ENCODE assay signal across 1 cellular context in the genomic region with DNA sequence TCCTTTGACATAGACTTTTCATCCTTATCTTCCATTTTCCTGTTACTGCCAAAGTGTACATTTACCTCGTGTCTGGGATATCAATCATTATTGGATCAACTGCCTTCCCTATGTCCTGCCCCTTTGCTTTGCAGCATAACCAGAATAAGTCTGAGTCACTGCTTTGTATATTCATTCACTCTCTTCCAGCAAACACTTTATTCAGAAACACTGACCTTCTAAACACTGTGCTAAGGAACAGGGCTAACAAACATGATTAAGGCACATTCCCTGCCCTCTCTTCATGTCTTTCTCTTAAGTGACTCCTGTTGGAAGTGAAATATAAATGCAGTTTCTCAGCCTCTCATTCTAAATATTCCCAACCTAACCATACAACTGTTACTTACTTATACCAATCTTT.
TF ChIP-seq lines count a peak whose summit lies in the region.

No MANE protein-coding gene starts in this region.

TF ChIP-seq in H1, 55 proteins besides CTCF, POLR2A, EP300 and RAD21:
- TF ChIP-seq RNF2 (IDR thresholded peaks at IDR 0.05; ENCODE audit: borderline replicate concordance, low read depth, low read length, missing control alignments, poor library complexity, severe bottlenecking) (no peak), CHD2 (IDR thresholded peaks at IDR 0.05; ENCODE audit: low read length) (no peak), SIN3A (conservative IDR thresholded peaks at IDR 0.05 in 1 of 2, IDR thresholded peaks at IDR 0.05 in 1 of 2; ENCODE audit: low read depth in 1 of 2, low read length in 2 of 2) (no peak), CTBP2 (IDR thresholded peaks at IDR 0.05; ENCODE audit: borderline replicate concordance, insufficient read depth, insufficient read length, low read length) (no peak), FOSL1 (IDR thresholded peaks at IDR 0.05; ENCODE audit: insufficient read depth, low read depth, low read length) (no peak), SUZ12 (IDR thresholded peaks at IDR 0.05; ENCODE audit: low read length) (no peak), PHF8 (conservative IDR thresholded peaks at IDR 0.05; ENCODE audit: low read depth, low read length) (no peak), EZH2 (IDR thresholded peaks at IDR 0.05; ENCODE audit: low read depth, low read length, severe bottlenecking) (no peak), CBX5 (IDR thresholded peaks at IDR 0.05; ENCODE audit: low read depth, low read length) (no peak), E2F6 (IDR thresholded peaks at IDR 0.05) (no peak), SAP30 (IDR thresholded peaks at IDR 0.05; ENCODE audit: insufficient read depth, insufficient replicate concordance, low read length) (no peak), KDM4A (IDR thresholded peaks at IDR 0.05; ENCODE audit: low read depth, low read length, severe bottlenecking) (no peak), JUN (IDR thresholded peaks at IDR 0.05; ENCODE audit: low read depth, low read length) (no peak), SRF (IDR thresholded peaks at IDR 0.05; ENCODE audit: low read depth, low read length) (no peak), SIRT6 (IDR thresholded peaks at IDR 0.05; ENCODE audit: low read length) (no peak), TEAD4 (IDR thresholded peaks at IDR 0.05; ENCODE audit: low read depth, low read length) (no peak), SP4 (IDR thresholded peaks at IDR 0.05; ENCODE audit: low read length) (no peak), SP2 (IDR thresholded peaks at IDR 0.05; ENCODE audit: low read length) (no peak), RXRA (IDR thresholded peaks at IDR 0.05; ENCODE audit: insufficient read depth, low read depth, low read length) (no peak)
- TF ChIP-seq, protein P1, sequence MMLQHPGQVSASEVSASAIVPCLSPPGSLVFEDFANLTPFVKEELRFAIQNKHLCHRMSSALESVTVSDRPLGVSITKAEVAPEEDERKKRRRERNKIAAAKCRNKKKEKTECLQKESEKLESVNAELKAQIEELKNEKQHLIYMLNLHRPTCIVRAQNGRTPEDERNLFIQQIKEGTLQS (IDR thresholded peaks at IDR 0.05; ENCODE audit: insufficient read depth, low read depth, low read length) = no peak
TF ChIP-seq in H1: peak in this region for 0.
